1 cellular context compared by ENCODE assay signal in the genomic region with DNA sequence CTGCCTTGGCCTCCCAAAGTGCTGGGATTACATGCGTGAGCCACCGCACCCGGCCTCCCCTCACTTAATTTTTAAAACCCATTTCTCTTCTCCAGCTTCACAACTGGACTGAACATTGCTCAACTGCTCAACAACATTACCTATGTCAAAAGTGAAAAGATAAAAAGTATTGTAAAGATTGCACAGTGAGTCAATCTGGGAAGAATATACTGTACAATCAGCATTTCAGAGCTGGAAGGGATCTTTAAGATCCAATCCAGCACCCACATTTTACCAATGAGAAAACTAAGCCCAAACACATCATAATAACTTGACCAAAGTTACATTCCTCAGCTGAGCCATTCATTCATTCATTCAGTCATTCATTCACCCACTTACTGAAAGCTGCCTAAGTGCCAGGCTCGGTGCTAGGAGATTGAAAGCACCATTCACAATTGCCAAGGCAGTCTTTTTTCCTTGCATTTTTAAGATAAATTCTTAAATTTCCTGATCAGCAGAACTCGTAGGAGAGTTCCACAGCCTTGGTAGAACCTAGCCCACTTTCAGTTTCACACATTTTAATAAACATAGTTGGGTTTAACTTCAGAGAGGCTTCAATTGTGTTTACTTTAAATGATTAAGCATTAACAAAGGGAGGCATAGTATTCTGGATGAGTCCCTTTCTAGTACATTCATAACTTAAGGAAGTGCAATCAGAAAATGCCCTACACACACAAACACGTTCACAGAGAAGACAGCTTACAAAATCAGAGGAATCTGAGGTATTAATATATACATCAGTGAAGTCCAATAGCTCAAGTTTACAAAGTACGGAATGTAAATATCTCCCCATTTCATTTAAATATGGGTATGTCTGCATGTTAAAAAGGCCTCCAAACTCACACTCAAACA.
TF ChIP-seq lines count a peak whose summit lies in the region.

No MANE protein-coding gene starts in this region.

TF ChIP-seq in HepG2, 621 proteins besides CTCF, POLR2A, EP300 and RAD21:
- TF ChIP-seq ZNF24 (IDR thresholded peaks at IDR 0.05) (peak; percentile 93), FOXP4 (CRISPR knock-in tag; IDR thresholded peaks at IDR 0.05) (0 out of 2 replicates have a peak, but pooled peaks have one; percentile 21), MAFK (conservative IDR thresholded peaks at IDR 0.05 in 1 of 2, IDR thresholded peaks at IDR 0.05 in 1 of 2; ENCODE audit: low read length in 2 of 2) (peak; percentile 48 to 63), SPEN (CRISPR knock-in tag; IDR thresholded peaks at IDR 0.05; ENCODE audit: low read depth) (no peak), CENPBD1 (CRISPR knock-in tag; IDR thresholded peaks at IDR 0.05; ENCODE audit: borderline replicate concordance, low read depth) (no peak), SOX5 (CRISPR knock-in tag; IDR thresholded peaks at IDR 0.05; ENCODE audit: borderline replicate concordance) (0 out of 2 replicates have a peak, but pooled peaks have one; percentile 29), PTBP1 (IDR thresholded peaks at IDR 0.05; ENCODE audit: low read depth, low read length, poor library complexity, severe bottlenecking) (no peak), GATAD2A (CRISPR knock-in tag; IDR thresholded peaks at IDR 0.05) (peak; percentile 8; the same call in 1 of the 2 replicates), FOXK2 (IDR thresholded peaks at IDR 0.05) (peak; percentile 49; the same call in 1 of the 2 replicates), SAP130 (CRISPR knock-in tag; IDR thresholded peaks at IDR 0.05; ENCODE audit: low read depth) (peak; percentile 47; the same call in 1 of the 2 replicates), ARID5B (CRISPR knock-in tag; IDR thresholded peaks at IDR 0.05) (peak; percentile 47; the same call in 1 of the 2 replicates), FOXA1 (IDR thresholded peaks at IDR 0.05) (peak; percentile 89), FOXA1 (CRISPR knock-in tag; IDR thresholded peaks at IDR 0.05) (peak; percentile 62), ZMYM4 (CRISPR knock-in tag; IDR thresholded peaks at IDR 0.05) (no peak), MIXL1 (CRISPR knock-in tag; IDR thresholded peaks at IDR 0.05) (0 out of 2 replicates have a peak, but pooled peaks have one; percentile 15), HNF4A (CRISPR knock-in tag; IDR thresholded peaks at IDR 0.05) (peak; percentile 29; the same call in 1 of the 2 replicates), ELF3 (CRISPR knock-in tag; IDR thresholded peaks at IDR 0.05) (peak; percentile 79; the same call in 1 of the 2 replicates), HOMEZ (CRISPR knock-in tag; IDR thresholded peaks at IDR 0.05; ENCODE audit: low read depth) (no peak), NCOR1 (IDR thresholded peaks at IDR 0.05; ENCODE audit: borderline replicate concordance, low read length) (peak; percentile 22; the same call in 1 of the 2 replicates), CCDC6 (CRISPR knock-in tag; IDR thresholded peaks at IDR 0.05) (no peak), FOXA3 (CRISPR knock-in tag; IDR thresholded peaks at IDR 0.05) (peak; percentile 58), SATB2 (CRISPR knock-in tag; IDR thresholded peaks at IDR 0.05) (0 out of 2 replicates have a peak, but pooled peaks have one; percentile 33)
- TF ChIP-seq, protein P1, sequence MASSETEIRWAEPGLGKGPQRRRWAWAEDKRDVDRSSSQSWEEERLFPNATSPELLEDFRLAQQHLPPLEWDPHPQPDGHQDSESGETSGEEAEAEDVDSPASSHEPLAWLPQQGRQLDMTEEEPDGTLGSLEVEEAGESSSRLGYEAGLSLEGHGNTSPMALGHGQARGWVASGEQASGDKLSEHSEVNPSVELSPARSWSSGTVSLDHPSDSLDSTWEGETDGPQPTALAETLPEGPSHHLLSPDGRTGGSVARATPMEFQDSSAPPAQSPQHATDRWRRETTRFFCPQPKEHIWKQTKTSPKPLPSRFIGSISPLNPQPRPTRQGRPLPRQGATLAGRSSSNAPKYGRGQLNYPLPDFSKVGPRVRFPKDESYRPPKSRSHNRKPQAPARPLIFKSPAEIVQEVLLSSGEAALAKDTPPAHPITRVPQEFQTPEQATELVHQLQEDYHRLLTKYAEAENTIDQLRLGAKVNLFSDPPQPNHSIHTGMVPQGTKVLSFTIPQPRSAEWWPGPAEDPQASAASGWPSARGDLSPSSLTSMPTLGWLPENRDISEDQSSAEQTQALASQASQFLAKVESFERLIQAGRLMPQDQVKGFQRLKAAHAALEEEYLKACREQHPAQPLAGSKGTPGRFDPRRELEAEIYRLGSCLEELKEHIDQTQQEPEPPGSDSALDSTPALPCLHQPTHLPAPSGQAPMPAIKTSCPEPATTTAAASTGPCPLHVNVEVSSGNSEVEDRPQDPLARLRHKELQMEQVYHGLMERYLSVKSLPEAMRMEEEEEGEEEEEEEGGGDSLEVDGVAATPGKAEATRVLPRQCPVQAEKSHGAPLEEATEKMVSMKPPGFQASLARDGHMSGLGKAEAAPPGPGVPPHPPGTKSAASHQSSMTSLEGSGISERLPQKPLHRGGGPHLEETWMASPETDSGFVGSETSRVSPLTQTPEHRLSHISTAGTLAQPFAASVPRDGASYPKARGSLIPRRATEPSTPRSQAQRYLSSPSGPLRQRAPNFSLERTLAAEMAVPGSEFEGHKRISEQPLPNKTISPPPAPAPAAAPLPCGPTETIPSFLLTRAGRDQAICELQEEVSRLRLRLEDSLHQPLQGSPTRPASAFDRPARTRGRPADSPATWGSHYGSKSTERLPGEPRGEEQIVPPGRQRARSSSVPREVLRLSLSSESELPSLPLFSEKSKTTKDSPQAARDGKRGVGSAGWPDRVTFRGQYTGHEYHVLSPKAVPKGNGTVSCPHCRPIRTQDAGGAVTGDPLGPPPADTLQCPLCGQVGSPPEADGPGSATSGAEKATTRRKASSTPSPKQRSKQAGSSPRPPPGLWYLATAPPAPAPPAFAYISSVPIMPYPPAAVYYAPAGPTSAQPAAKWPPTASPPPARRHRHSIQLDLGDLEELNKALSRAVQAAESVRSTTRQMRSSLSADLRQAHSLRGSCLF (CRISPR knock-in tag; IDR thresholded peaks at IDR 0.05; ENCODE audit: borderline replicate concordance) = 0 out of 2 replicates have a peak, but pooled peaks have one; percentile 55
- TF ChIP-seq, protein P2, sequence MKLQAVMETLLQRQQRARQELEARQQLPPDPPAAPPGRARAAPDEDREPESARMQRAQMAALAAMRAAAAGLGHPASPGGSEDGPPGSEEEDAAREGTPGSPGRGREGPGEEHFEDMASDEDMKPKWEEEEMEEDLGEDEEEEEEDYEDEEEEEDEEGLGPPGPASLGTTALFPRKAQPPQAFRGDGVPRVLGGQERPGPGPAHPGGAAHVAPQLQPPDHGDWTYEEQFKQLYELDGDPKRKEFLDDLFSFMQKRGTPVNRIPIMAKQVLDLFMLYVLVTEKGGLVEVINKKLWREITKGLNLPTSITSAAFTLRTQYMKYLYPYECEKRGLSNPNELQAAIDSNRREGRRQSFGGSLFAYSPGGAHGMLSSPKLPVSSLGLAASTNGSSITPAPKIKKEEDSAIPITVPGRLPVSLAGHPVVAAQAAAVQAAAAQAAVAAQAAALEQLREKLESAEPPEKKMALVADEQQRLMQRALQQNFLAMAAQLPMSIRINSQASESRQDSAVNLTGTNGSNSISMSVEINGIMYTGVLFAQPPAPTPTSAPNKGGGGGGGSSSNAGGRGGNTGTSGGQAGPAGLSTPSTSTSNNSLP (IDR thresholded peaks at IDR 0.05; ENCODE audit: low read depth, low read length) = peak; percentile 79
